Comparison of ENCODE assay signal across 8 cellular contexts in genomic region chr18:12038661-12039417, GRCh38. TPM values are rescaled to one million over a fixed set of nuclear protein-coding genes. Genes with fewer than 3 reads are reported as not detected.
DNase-seq lines count a peak whose midpoint lies in the region; ATAC-seq and TF ChIP-seq lines count a peak whose summit lies in the region.

No MANE protein-coding gene starts in this region.

- no peak for TF ChIP-seq POLR2A in gastrocnemius medialis (IDR thresholded peaks at IDR 0.05)

- in situ Hi-C loops in gastrocnemius medialis (cut with MboI; ENCODE audit: low sequenced_read_pairs in 4 of 4) = loop anchor here in 2 of 4 donors (10.0 to 25.0 kb wide), 2 partner anchors 302 to 304 kb away; no protein-coding TSS in a partner anchor

- intact Hi-C loops in gastrocnemius medialis (cut with DNase I; ENCODE audit: low total_unique reads) = loop anchor here (1.0 to 10.0 kb wide), 5 partner anchors 41 to 384 kb away; partner anchors contain the start of gene IMPA2

- peaks cover 10% of the 10 kb centered on the region for H3K27me3 Mint-ChIP-seq in brain

- DNase-seq in NCI-H128 (lab: John Stamatoyannopoulos, UW; ENCODE audit: unreplicated experiment) (peak; percentile 20), UCSD-AML1 (lab: John Stamatoyannopoulos, UW; ENCODE audit: unreplicated experiment) (peak; percentile 72), gastrocnemius medialis (peak; percentile 57 to 74), NCI-H187 treated with DMSO at 0.1 percent for 48 hours (lab: John Stamatoyannopoulos, UW) (no peak)

- H3K9me3 Mint-ChIP-seq in brain = no peaks in the 10 kb centered on the region

- no peaks in the 10 kb centered on the region for H3K4me1 Mint-ChIP-seq in brain

- H3K27ac Mint-ChIP-seq in brain = peak overlapping the region in 2 of 5 experiments; percentile 28 to 58

- peak overlapping the region; percentile 76 to 84 (median 80) for H3K4me3 Mint-ChIP-seq in brain

- peaks cover 0 to 14% of the 10 kb centered on the region in 2 donors for H3K4me1 ChIP-seq in gastrocnemius medialis

- no peaks in the 10 kb centered on the region for H3K36me3 ChIP-seq in gastrocnemius medialis

- H3K36me3 Mint-ChIP-seq in brain = no peaks in the 10 kb centered on the region

- peak overlapping the region; percentile 52 for H3K4me3 ChIP-seq in GM12875 (ENCODE audit: low read depth, low read length)
- H3K4me3 ChIP-seq in iPS-11a (ENCODE audit: low read depth, low read length) = peak overlapping the region; percentile 60
- H3K4me3 ChIP-seq in gastrocnemius medialis = peak overlapping the region; percentile 56 to 67 (median 60)

- ATAC-seq in HG02588 (IDR thresholded peaks at IDR 0.05; ENCODE audit: unreplicated experiment) (peak; percentile 73), gastrocnemius medialis (peak; percentile 85 to 87)

- no peaks in the 10 kb centered on the region for H3K27me3 ChIP-seq in gastrocnemius medialis

- TF ChIP-seq CTCF in GM12875 (IDR thresholded peaks at IDR 0.05; ENCODE audit: borderline replicate concordance, insufficient read depth, low read depth, low read length) = peak; percentile 96
- peak; percentile 99 to 100 for TF ChIP-seq CTCF in brain (conservative IDR thresholded peaks at IDR 0.05)
- TF ChIP-seq CTCF in gastrocnemius medialis (IDR thresholded peaks at IDR 0.05 in 4 of 5, conservative IDR thresholded peaks at IDR 0.05 in 1 of 5) = peak; percentile 96 to 100 (median 97)

- H3K9me3 ChIP-seq in gastrocnemius medialis = no peaks in the 10 kb centered on the region

- peak overlapping the region in 2 of 4 donors; percentile 25 to 49 for H3K27ac ChIP-seq in gastrocnemius medialis

RNA-seq across cellular contexts. Expression of gene ANKRD62, which starts 54.8 kb away (rescaled TPM):
- not detected for polyA plus RNA-seq in brain (ENCODE audit: insufficient read depth, low read depth, low replicate concordance)
- not detected for total RNA-seq in gastrocnemius medialis

RNA-seq across cellular contexts. Expression of gene IMPA2, which starts 57.5 kb away (rescaled TPM):
- polyA plus RNA-seq in brain (ENCODE audit: insufficient read depth, low read depth, low replicate concordance) = 27.8 TPM
- 100 to 1,000 TPM; 245 to 391 (median 274) TPM for total RNA-seq in gastrocnemius medialis
